Comparison of ENCODE assay signal across 10 cellular contexts in genomic region chr20:44104807-44105517, GRCh38.
DNase-seq lines count a peak whose midpoint lies in the region; TF ChIP-seq lines count a peak whose summit lies in the region.
"Had no signal": no experiment of that assay in that cellular context is flagged by ENCODE, and none has a peak within 500 bp of the region (broad histone marks: within the 10 kb centered on the region; RNA-seq: fewer than 3 reads in every experiment).

No MANE protein-coding gene starts in this region.

- DNase-seq in A172 (ENCODE audit: low spot score) = peak; percentile 17
- DNase-seq in HEK293T (ENCODE audit: extremely low spot score) = peak; percentile 39
- DNase-seq in RPMI7951 (ENCODE audit: low read depth) = peak; percentile 92
- DNase-seq in fibroblast of the conjunctiva (ENCODE audit: low read depth) = peak; percentile 36
- DNase-seq in NCI-H446 (lab: John Stamatoyannopoulos, UW) = no peak
- no peak for DNase-seq in foreskin melanocyte
- no peak for DNase-seq in stimulated activated naive CD4-positive, alpha-beta T cell treated with Interleukin-2 at 50 U/mL for 16 hours (lab: John Stamatoyannopoulos, UW)
- no peak for DNase-seq in COLO829 (ENCODE audit: low spot score)
- DNase-seq: C1 segment of cervical spinal cord, NCI-H526 treated with DMSO at 0.1 percent for 48 hours had no signal

- POLR2A ChIA-PET in HEK293T (lab: Yijun Ruan, JAX) = no interaction called here

- CTCF ChIA-PET in HEK293T (lab: Yijun Ruan, JAX) = interaction anchor here (0.7 to 1.0 kb wide), 2 partner anchors 12 to 271 kb away, joined by 3 to 4 read pairs; no protein-coding TSS in a partner anchor

TF ChIP-seq in HEK293T, 16 proteins besides CTCF, POLR2A, EP300 and RAD21:
- TF ChIP-seq BHLHE40 (IDR thresholded peaks at IDR 0.05; ENCODE audit: borderline replicate concordance) (no peak), ZNF384 (IDR thresholded peaks at IDR 0.05) (no peak), FOXM1 (IDR thresholded peaks at IDR 0.05; ENCODE audit: borderline replicate concordance) (no peak)

Comparison
In these comparisons a context has a peak if more than half of its experiments do, and no peak if none do; other contexts are left out.
1. DNase-seq: peak in A172 (single experiment), HEK293T (single experiment), RPMI7951 (single experiment) and fibroblast of the conjunctiva (single experiment); none in NCI-H446 (0 of 2), foreskin melanocyte (single experiment), stimulated activated naive CD4-positive, alpha-beta T cell treated with Interleukin-2 at 50 U/mL for 16 hours (single experiment) and COLO829 (single experiment).